28 cellular contexts compared by ENCODE assay signal in genomic region chr5:166699616-166700015, GRCh38.
"Had no signal": no experiment of that assay in that cellular context is flagged by ENCODE, and none has a peak within 500 bp of the region (broad histone marks: within the 10 kb centered on the region; RNA-seq: fewer than 3 reads in every experiment).

No MANE protein-coding gene starts in this region.

- H3K4me1 ChIP-seq: esophagus squamous epithelium, gastroesophageal sphincter, lower lobe of right lung, parathyroid adenoma, prostate gland, spleen, testis, upper lobe of right lung, vagina had no signal

- H3K27ac ChIP-seq: coronary artery, dorsolateral prefrontal cortex, epithelial cell of prostate, esophagus squamous epithelium, gastroesophageal sphincter, hepatocyte, left ventricle myocardium inferior, lower lobe of right lung, parathyroid adenoma, prostate gland, spleen, testis, tibial nerve, upper lobe of right lung, vagina had no signal

- H3K9me3 Mint-ChIP-seq: mesothelial cell of epicardium; stimulated activated memory B cell treated with anti-CD40 and anti-IgM and Interleukin-4, amounts not matched to agents 10 μg/mL and 1 μg/mL and 100 μg/mL, for 72 hours had no signal

- DNase-seq: dorsolateral prefrontal cortex; effector CD8-positive, alpha-beta T cell; esophagus squamous epithelium; head of caudate nucleus; kidney; left cardiac atrium; left ventricle myocardium inferior; lower lobe of right lung; natural killer cell; spleen; stimulated activated CD4-positive, alpha-beta T cell treated with anti-CD3 and anti-CD28 coated beads, Interleukin-15, amount 100 ng/mL, for 24 hours; stimulated activated CD4-positive, alpha-beta T cell treated with anti-CD3 and anti-CD28 coated beads, Interleukin-1b, Interleukin-23, amount 100 ng/mL, for 48 hours; stimulated activated CD4-positive, alpha-beta T cell treated with anti-CD3 and anti-CD28 coated beads, Interleukin-4, amount 100 ng/mL, for 24 hours; testis; upper lobe of right lung had no signal

- H3K4me2 ChIP-seq: hepatocyte had no signal

- H3K79me2 ChIP-seq: hepatocyte, parathyroid adenoma had no signal

- H3K27me3 Mint-ChIP-seq: memory B cell; stimulated activated memory B cell treated with anti-CD40 and anti-IgM and Interleukin-4, amounts not matched to agents 10 μg/mL and 1 μg/mL and 100 μg/mL, for 72 hours; stimulated activated naive CD8-positive, alpha-beta T cell treated with anti-CD3 and anti-CD28 coated beads, Interleukin-15, Interleukin-2, amounts not matched to agents 100 ng/mL and 50 ng/mL, for 24 hours had no signal

- H3K9me3 ChIP-seq: esophagus squamous epithelium, gastroesophageal sphincter, left ventricle myocardium inferior, lower lobe of right lung, prostate gland, testis, tibial nerve, upper lobe of right lung, vagina had no signal

- H3K36me3 ChIP-seq: esophagus squamous epithelium, gastroesophageal sphincter, left ventricle myocardium inferior, lower lobe of right lung, prostate gland, spleen, tibial nerve, upper lobe of right lung, vagina had no signal

- H3K27me3 ChIP-seq: dorsolateral prefrontal cortex, esophagus squamous epithelium, gastroesophageal sphincter, hepatocyte, spleen, testis, tibial nerve, upper lobe of right lung, vagina had no signal

- ATAC-seq: gastroesophageal sphincter; left cardiac atrium; lower lobe of right lung; natural killer cell; sciatic nerve; stimulated activated memory B cell treated with anti-CD40 and anti-IgM and Interleukin-4, amounts not matched to agents 10 μg/mL and 1 μg/mL and 100 μg/mL, for 72 hours; upper lobe of right lung had no signal

- H2AFZ ChIP-seq: hepatocyte, parathyroid adenoma had no signal

- H3K4me3 Mint-ChIP-seq: memory B cell; mesothelial cell of epicardium; natural killer cell; stimulated activated memory B cell treated with anti-CD40 and anti-IgM and Interleukin-4, amounts not matched to agents 10 μg/mL and 1 μg/mL and 100 μg/mL, for 72 hours; stimulated activated naive CD8-positive, alpha-beta T cell treated with anti-CD3 and anti-CD28 coated beads, Interleukin-15, Interleukin-2, amounts not matched to agents 100 ng/mL and 50 ng/mL, for 24 hours had no signal

- H3K36me3 Mint-ChIP-seq: memory B cell; mesothelial cell of epicardium; stimulated activated memory B cell treated with anti-CD40 and anti-IgM and Interleukin-4, amounts not matched to agents 10 μg/mL and 1 μg/mL and 100 μg/mL, for 72 hours had no signal

- H3K4me3 ChIP-seq: coronary artery, dorsolateral prefrontal cortex, esophagus squamous epithelium, gastroesophageal sphincter, hepatocyte, left ventricle myocardium inferior, lower lobe of right lung, prostate gland, spleen, testis, tibial nerve, upper lobe of right lung, vagina had no signal

- H3K4me1 Mint-ChIP-seq: memory B cell; natural killer cell; stimulated activated memory B cell treated with anti-CD40 and anti-IgM and Interleukin-4, amounts not matched to agents 10 μg/mL and 1 μg/mL and 100 μg/mL, for 72 hours had no signal

- H3K27ac Mint-ChIP-seq: memory B cell; mesothelial cell of epicardium; natural killer cell; stimulated activated memory B cell treated with anti-CD40 and anti-IgM and Interleukin-4, amounts not matched to agents 10 μg/mL and 1 μg/mL and 100 μg/mL, for 72 hours; stimulated activated naive CD8-positive, alpha-beta T cell treated with anti-CD3 and anti-CD28 coated beads, Interleukin-15, Interleukin-2, amounts not matched to agents 100 ng/mL and 50 ng/mL, for 24 hours had no signal

- H3K9ac ChIP-seq: parathyroid adenoma had no signal
